In genomic region chr7:105013283-105013817, GRCh38 we compare ENCODE assay signal across 8 cellular contexts. TPM values are rescaled to one million over a fixed set of nuclear protein-coding genes. Genes with fewer than 3 reads are reported as not detected.
DNase-seq lines count a peak whose midpoint lies in the region; ATAC-seq and TF ChIP-seq lines count a peak whose summit lies in the region.

No MANE protein-coding gene starts in this region.

- peaks cover 8 to 17% of the 10 kb centered on the region in 2 donors for H3K36me3 Mint-ChIP-seq in CD14-positive monocyte
- peaks cover 79% of the 10 kb centered on the region for H3K36me3 Mint-ChIP-seq in activated CD4-positive, alpha-beta memory T cell treated with anti-CD3 and anti-CD28 coated beads for 36 hours

- no peaks in the 10 kb centered on the region for H3K36me3 ChIP-seq in lung (ENCODE audit: control insufficient read depth in 2 of 2, insufficient read depth in 2 of 2, low read length in 2 of 2)

- H3K4me1 Mint-ChIP-seq in CD14-positive monocyte: peaks cover 40% of the 10 kb centered on the region
- H3K4me1 Mint-ChIP-seq in activated CD4-positive, alpha-beta memory T cell treated with anti-CD3 and anti-CD28 coated beads for 36 hours (ENCODE audit: low read depth): peaks cover 20% of the 10 kb centered on the region

- peaks cover 0 to 5% (median 0%) of the 10 kb centered on the region in 7 donors for H3K9me3 Mint-ChIP-seq in CD14-positive monocyte
- peaks cover 2% of the 10 kb centered on the region for H3K9me3 Mint-ChIP-seq in activated CD4-positive, alpha-beta memory T cell treated with anti-CD3 and anti-CD28 coated beads for 36 hours

- POLR2A ChIA-PET in activated CD4-positive, alpha-beta memory T cell treated with anti-CD3 and anti-CD28 coated beads for 36 hours (lab: Charles Lee): interaction anchor here (0.7 to 14.2 kb wide), 13 partner anchors 9 to 1471 kb away, joined by 3 to 251 read pairs (median 4); no protein-coding TSS in a partner anchor

- peaks cover 0 to 8% (median 4%) of the 10 kb centered on the region in 3 donors for H3K27me3 Mint-ChIP-seq in CD14-positive monocyte (ENCODE audit: low read depth in 3 of 3)
- no peaks in the 10 kb centered on the region for H3K27me3 Mint-ChIP-seq in activated CD4-positive, alpha-beta memory T cell treated with anti-CD3 and anti-CD28 coated beads for 36 hours

- peak overlapping the region; percentile 97 to 98 for H3K4me3 Mint-ChIP-seq in CD14-positive monocyte
- peak overlapping the region; percentile 99 for H3K4me3 Mint-ChIP-seq in activated CD4-positive, alpha-beta memory T cell treated with anti-CD3 and anti-CD28 coated beads for 36 hours

- intact Hi-C loops in CD14-positive monocyte (cut with micrococcal nuclease): loop anchor here (1.0 to 10.0 kb wide), 4 partner anchors 29 to 69 kb away; no protein-coding TSS in a partner anchor
- intact Hi-C loops in activated CD4-positive, alpha-beta memory T cell treated with anti-CD3 and anti-CD28 coated beads for 36 hours (cut with micrococcal nuclease): loop anchor here (2.0 to 10.0 kb wide), 6 partner anchors 519 to 1666 kb away; partner anchors contain the start of genes NAMPT, PSMC2 and RINT1

- DNase-seq in CD14-positive monocyte (ENCODE audit: low spot score) (peak; percentile 98), NCI-H748 treated with DMSO at 0.1 percent for 48 hours (lab: John Stamatoyannopoulos, UW) (peak; percentile 80), ecto neural progenitor cell (ENCODE audit: low spot score) (peak; percentile 95), lung (ENCODE audit: low spot score) (peak; percentile 96)
- DNase-seq in activated CD4-positive, alpha-beta memory T cell treated with anti-CD3 and anti-CD28 coated beads for 36 hours: peak; percentile 96
- DNase-seq in stimulated activated CD4-positive, alpha-beta T cell treated with anti-CD3 and anti-CD28 coated beads, TNF-alpha, amount 100 ng/mL, for 24 hours (ENCODE audit: low read depth in 3 of 3): peak; percentile 85 to 91 (median 90)

- WGBS in lung, 2 donors: 0 to 1% methylated on average over 34 of the region's 34 CpGs

- peak overlapping the region; percentile 100 for H3K27ac Mint-ChIP-seq in CD14-positive monocyte
- H3K27ac Mint-ChIP-seq in activated CD4-positive, alpha-beta memory T cell treated with anti-CD3 and anti-CD28 coated beads for 36 hours: peak overlapping the region; percentile 100

- H3K27ac ChIP-seq in lung (ENCODE audit: low read depth in 1 of 2, low read length in 1 of 2): peak overlapping the region; percentile 99

- no peaks in the 10 kb centered on the region for H3K9me3 ChIP-seq in lung (ENCODE audit: control insufficient read depth in 2 of 2, insufficient read depth in 1 of 2, low read length in 1 of 2)

- CTCF ChIA-PET in activated CD4-positive, alpha-beta memory T cell treated with anti-CD3 and anti-CD28 coated beads for 36 hours (lab: Charles Lee): interaction anchor here (1.0 to 5.7 kb wide), 3 partner anchors 23 to 70 kb away, joined by 3 to 52 read pairs (median 6); no protein-coding TSS in a partner anchor

- TF ChIP-seq CTCF in CD14-positive monocyte (IDR thresholded peaks at IDR 0.05): peak; percentile 68
- TF ChIP-seq CTCF in lung (IDR thresholded peaks at IDR 0.05; ENCODE audit: control extremely low read depth, extremely low read depth): peak; percentile 11

- peak; percentile 22 for ATAC-seq in GM19328 (IDR thresholded peaks at IDR 0.05; ENCODE audit: unreplicated experiment)
- peak; percentile 39 for ATAC-seq in HG03521 (IDR thresholded peaks at IDR 0.05; ENCODE audit: unreplicated experiment)
- peak; percentile 70 for ATAC-seq in lung (ENCODE audit: insufficient read depth, low FRiP score)

- H3K27me3 ChIP-seq in lung (ENCODE audit: control insufficient read depth, insufficient read depth): no peaks in the 10 kb centered on the region

- peaks cover 0 to 6% of the 10 kb centered on the region in 2 donors for H3K4me1 ChIP-seq in lung (ENCODE audit: control insufficient read depth in 2 of 2, insufficient read depth in 2 of 2, low read length in 2 of 2)

- H3K4me3 ChIP-seq in lung: peak overlapping the region; percentile 74

RNA-seq across cellular contexts. Expression of gene KMT2E, which starts 0.7 kb away (rescaled TPM):
- polyA plus RNA-seq in CD14-positive monocyte: 10 to 100 TPM; 33.1 to 58.0 TPM
- total RNA-seq in activated CD4-positive, alpha-beta memory T cell treated with anti-CD3 and anti-CD28 coated beads for 36 hours: 10 to 100 TPM; 92.1 to 98.6 TPM
- total RNA-seq in lung: 100 to 1,000 TPM in 1 of 2 donors, 10 to 100 TPM in 1; 94.6 to 277 TPM
- 10 to 100 TPM; 20.3 to 30.9 TPM for polyA plus RNA-seq in lung

Comparison
In these comparisons a context has a peak if more than half of its experiments do, and no peak if none do; other contexts are left out.
1. Peak in every context shown above with its lines: DNase-seq, ATAC-seq, H3K4me3 ChIP-seq and H3K27ac ChIP-seq.